ENCODE assay signal across 1 cellular context in the genomic region with DNA sequence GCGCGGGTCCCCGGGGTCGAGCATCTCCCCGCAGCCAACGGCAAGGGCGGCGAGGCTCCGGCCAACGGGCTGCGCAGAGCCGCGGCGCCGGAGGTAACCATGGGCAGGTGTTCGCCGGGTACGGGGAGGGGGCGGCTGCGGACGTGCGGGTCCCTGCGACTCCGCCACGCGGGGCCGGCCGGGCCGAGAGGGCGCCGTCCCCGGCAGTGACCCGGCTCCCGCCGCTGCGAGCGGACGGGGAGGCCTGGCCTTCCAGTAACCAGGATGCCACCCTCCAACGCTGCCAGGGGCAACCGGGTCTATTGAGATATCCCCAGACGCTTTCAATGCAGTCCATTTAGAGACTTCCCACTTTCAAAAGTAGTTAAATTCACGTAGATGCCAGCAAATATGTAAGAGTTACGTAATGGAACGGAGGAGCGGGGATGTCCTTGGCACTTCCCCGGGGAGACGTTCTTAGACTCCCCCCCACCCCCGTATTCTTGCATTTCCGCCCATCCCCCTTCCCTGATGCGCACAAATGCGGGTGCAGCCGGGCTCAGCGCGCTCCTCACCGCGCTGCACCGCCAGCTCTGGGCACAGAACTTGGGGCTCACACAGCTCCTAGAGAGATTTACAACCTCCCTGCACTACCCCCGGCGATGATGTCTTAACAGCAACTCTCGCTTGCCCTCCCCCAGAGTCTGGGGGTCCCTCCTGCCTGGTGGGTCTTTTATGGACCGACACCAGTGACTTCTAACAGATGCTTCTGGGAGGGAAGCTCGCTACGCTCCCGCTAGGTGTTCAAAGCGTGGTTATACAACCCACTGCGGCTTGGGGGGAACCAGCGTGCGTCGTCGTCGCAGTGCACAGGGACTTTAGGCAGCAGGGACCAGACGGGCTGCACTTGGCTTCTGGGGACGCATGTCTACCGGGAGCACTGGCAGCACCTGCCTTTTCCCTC.
TF ChIP-seq lines count a peak whose summit lies in the region.

No MANE protein-coding gene starts in this region.

TF ChIP-seq in GM12878, 131 proteins besides CTCF, POLR2A, EP300 and RAD21 (continued from another document and continues in another):
- TF ChIP-seq STAT1 (conservative IDR thresholded peaks at IDR 0.05) (no peak), KLF5 (IDR thresholded peaks at IDR 0.05; ENCODE audit: partially characterized antibody) (no peak), FOXM1 (IDR thresholded peaks at IDR 0.05; ENCODE audit: low read depth, low read length) (0 out of 2 replicates have a peak, but pooled peaks have one; percentile 7), EZH2 (IDR thresholded peaks at IDR 0.05; ENCODE audit: borderline replicate concordance, control insufficient read depth, low read depth, low read length) (no peak), RAD51 (IDR thresholded peaks at IDR 0.05) (no peak), CREB1 (IDR thresholded peaks at IDR 0.05; ENCODE audit: low read depth) (peak; percentile 81), IKZF2 (IDR thresholded peaks at IDR 0.05) (peak in 1 of 2 experiments; percentile 32; a peak in 2 of 4 replicates), GATAD2B (conservative IDR thresholded peaks at IDR 0.05; ENCODE audit: low read depth) (peak; percentile 43; the same call in 1 of the 2 replicates), SIX5 (IDR thresholded peaks at IDR 0.05; ENCODE audit: low read depth, low read length, severe bottlenecking) (no peak), JUNB (IDR thresholded peaks at IDR 0.05) (no peak), CREM (IDR thresholded peaks at IDR 0.05; ENCODE audit: low read depth) (peak; percentile 18; the same call in 1 of the 2 replicates), ATF7 (IDR thresholded peaks at IDR 0.05; ENCODE audit: low read depth) (peak; percentile 78), HDGF (IDR thresholded peaks at IDR 0.05) (0 out of 2 replicates have a peak, but pooled peaks have one; percentile 44), FOXK2 (IDR thresholded peaks at IDR 0.05) (no peak), NR2F1 (conservative IDR thresholded peaks at IDR 0.05) (0 out of 2 replicates have a peak, but pooled peaks have one; percentile 43), YY1 (IDR thresholded peaks at IDR 0.05; ENCODE audit: low read depth, low read length) (no peak), YBX1 (IDR thresholded peaks at IDR 0.05) (no peak), TBL1XR1 (IDR thresholded peaks at IDR 0.05; ENCODE audit: low read depth, low read length) (0 out of 2 replicates have a peak, but pooled peaks have one; percentile 19), SRF (IDR thresholded peaks at IDR 0.05; ENCODE audit: low read depth in 2 of 2, low read length in 2 of 2) (no peak), TARDBP (IDR thresholded peaks at IDR 0.05; ENCODE audit: borderline replicate concordance) (0 out of 2 replicates have a peak, but pooled peaks have one; percentile 46), RFX5 (IDR thresholded peaks at IDR 0.05; ENCODE audit: low read depth, low read length) (no peak), PAX8 (IDR thresholded peaks at IDR 0.05) (no peak)
- TF ChIP-seq, protein P1, sequence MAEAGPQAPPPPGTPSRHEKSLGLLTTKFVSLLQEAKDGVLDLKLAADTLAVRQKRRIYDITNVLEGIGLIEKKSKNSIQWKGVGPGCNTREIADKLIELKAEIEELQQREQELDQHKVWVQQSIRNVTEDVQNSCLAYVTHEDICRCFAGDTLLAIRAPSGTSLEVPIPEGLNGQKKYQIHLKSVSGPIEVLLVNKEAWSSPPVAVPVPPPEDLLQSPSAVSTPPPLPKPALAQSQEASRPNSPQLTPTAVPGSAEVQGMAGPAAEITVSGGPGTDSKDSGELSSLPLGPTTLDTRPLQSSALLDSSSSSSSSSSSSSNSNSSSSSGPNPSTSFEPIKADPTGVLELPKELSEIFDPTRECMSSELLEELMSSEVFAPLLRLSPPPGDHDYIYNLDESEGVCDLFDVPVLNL (IDR thresholded peaks at IDR 0.05; ENCODE audit: low read depth, low read length): no peak
- TF ChIP-seq, protein P2, sequence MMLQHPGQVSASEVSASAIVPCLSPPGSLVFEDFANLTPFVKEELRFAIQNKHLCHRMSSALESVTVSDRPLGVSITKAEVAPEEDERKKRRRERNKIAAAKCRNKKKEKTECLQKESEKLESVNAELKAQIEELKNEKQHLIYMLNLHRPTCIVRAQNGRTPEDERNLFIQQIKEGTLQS (IDR thresholded peaks at IDR 0.05; ENCODE audit: borderline replicate concordance, extremely low read depth, low read depth, low read length): no peak
- TF ChIP-seq, protein P3, sequence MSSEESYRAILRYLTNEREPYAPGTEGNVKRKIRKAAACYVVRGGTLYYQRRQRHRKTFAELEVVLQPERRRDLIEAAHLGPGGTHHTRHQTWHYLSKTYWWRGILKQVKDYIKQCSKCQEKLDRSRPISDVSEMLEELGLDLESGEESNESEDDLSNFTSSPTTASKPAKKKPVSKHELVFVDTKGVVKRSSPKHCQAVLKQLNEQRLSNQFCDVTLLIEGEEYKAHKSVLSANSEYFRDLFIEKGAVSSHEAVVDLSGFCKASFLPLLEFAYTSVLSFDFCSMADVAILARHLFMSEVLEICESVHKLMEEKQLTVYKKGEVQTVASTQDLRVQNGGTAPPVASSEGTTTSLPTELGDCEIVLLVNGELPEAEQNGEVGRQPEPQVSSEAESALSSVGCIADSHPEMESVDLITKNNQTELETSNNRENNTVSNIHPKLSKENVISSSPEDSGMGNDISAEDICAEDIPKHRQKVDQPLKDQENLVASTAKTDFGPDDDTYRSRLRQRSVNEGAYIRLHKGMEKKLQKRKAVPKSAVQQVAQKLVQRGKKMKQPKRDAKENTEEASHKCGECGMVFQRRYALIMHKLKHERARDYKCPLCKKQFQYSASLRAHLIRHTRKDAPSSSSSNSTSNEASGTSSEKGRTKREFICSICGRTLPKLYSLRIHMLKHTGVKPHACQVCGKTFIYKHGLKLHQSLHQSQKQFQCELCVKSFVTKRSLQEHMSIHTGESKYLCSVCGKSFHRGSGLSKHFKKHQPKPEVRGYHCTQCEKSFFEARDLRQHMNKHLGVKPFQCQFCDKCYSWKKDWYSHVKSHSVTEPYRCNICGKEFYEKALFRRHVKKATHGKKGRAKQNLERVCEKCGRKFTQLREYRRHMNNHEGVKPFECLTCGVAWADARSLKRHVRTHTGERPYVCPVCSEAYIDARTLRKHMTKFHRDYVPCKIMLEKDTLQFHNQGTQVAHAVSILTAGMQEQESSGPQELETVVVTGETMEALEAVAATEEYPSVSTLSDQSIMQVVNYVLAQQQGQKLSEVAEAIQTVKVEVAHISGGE (CRISPR knock-in tag; IDR thresholded peaks at IDR 0.05): peak; percentile 74
- TF ChIP-seq, protein P4, sequence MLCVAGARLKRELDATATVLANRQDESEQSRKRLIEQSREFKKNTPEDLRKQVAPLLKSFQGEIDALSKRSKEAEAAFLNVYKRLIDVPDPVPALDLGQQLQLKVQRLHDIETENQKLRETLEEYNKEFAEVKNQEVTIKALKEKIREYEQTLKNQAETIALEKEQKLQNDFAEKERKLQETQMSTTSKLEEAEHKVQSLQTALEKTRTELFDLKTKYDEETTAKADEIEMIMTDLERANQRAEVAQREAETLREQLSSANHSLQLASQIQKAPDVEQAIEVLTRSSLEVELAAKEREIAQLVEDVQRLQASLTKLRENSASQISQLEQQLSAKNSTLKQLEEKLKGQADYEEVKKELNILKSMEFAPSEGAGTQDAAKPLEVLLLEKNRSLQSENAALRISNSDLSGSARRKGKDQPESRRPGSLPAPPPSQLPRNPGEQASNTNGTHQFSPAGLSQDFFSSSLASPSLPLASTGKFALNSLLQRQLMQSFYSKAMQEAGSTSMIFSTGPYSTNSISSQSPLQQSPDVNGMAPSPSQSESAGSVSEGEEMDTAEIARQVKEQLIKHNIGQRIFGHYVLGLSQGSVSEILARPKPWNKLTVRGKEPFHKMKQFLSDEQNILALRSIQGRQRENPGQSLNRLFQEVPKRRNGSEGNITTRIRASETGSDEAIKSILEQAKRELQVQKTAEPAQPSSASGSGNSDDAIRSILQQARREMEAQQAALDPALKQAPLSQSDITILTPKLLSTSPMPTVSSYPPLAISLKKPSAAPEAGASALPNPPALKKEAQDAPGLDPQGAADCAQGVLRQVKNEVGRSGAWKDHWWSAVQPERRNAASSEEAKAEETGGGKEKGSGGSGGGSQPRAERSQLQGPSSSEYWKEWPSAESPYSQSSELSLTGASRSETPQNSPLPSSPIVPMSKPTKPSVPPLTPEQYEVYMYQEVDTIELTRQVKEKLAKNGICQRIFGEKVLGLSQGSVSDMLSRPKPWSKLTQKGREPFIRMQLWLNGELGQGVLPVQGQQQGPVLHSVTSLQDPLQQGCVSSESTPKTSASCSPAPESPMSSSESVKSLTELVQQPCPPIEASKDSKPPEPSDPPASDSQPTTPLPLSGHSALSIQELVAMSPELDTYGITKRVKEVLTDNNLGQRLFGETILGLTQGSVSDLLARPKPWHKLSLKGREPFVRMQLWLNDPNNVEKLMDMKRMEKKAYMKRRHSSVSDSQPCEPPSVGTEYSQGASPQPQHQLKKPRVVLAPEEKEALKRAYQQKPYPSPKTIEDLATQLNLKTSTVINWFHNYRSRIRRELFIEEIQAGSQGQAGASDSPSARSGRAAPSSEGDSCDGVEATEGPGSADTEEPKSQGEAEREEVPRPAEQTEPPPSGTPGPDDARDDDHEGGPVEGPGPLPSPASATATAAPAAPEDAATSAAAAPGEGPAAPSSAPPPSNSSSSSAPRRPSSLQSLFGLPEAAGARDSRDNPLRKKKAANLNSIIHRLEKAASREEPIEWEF (IDR thresholded peaks at IDR 0.05; ENCODE audit: insufficient replicate concordance, low read depth, low read length): no peak
- TF ChIP-seq, protein P5, sequence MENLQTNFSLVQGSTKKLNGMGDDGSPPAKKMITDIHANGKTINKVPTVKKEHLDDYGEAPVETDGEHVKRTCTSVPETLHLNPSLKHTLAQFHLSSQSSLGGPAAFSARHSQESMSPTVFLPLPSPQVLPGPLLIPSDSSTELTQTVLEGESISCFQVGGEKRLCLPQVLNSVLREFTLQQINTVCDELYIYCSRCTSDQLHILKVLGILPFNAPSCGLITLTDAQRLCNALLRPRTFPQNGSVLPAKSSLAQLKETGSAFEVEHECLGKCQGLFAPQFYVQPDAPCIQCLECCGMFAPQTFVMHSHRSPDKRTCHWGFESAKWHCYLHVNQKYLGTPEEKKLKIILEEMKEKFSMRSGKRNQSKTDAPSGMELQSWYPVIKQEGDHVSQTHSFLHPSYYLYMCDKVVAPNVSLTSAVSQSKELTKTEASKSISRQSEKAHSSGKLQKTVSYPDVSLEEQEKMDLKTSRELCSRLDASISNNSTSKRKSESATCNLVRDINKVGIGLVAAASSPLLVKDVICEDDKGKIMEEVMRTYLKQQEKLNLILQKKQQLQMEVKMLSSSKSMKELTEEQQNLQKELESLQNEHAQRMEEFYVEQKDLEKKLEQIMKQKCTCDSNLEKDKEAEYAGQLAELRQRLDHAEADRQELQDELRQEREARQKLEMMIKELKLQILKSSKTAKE (IDR thresholded peaks at IDR 0.05; ENCODE audit: low read depth, poor library complexity, severe bottlenecking): no peak
- TF ChIP-seq, protein P6, sequence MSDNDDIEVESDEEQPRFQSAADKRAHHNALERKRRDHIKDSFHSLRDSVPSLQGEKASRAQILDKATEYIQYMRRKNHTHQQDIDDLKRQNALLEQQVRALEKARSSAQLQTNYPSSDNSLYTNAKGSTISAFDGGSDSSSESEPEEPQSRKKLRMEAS (IDR thresholded peaks at IDR 0.05; ENCODE audit: low read depth, low read length): peak; percentile 44; the same call in 1 of the 2 replicates
- TF ChIP-seq, protein P7, sequence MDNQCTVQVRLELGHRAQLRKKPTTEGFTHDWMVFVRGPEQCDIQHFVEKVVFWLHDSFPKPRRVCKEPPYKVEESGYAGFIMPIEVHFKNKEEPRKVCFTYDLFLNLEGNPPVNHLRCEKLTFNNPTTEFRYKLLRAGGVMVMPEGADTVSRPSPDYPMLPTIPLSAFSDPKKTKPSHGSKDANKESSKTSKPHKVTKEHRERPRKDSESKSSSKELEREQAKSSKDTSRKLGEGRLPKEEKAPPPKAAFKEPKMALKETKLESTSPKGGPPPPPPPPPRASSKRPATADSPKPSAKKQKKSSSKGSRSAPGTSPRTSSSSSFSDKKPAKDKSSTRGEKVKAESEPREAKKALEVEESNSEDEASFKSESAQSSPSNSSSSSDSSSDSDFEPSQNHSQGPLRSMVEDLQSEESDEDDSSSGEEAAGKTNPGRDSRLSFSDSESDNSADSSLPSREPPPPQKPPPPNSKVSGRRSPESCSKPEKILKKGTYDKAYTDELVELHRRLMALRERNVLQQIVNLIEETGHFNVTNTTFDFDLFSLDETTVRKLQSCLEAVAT (IDR thresholded peaks at IDR 0.05): peak; percentile 76; the same call in 1 of the 2 replicates
- TF ChIP-seq, protein P8, sequence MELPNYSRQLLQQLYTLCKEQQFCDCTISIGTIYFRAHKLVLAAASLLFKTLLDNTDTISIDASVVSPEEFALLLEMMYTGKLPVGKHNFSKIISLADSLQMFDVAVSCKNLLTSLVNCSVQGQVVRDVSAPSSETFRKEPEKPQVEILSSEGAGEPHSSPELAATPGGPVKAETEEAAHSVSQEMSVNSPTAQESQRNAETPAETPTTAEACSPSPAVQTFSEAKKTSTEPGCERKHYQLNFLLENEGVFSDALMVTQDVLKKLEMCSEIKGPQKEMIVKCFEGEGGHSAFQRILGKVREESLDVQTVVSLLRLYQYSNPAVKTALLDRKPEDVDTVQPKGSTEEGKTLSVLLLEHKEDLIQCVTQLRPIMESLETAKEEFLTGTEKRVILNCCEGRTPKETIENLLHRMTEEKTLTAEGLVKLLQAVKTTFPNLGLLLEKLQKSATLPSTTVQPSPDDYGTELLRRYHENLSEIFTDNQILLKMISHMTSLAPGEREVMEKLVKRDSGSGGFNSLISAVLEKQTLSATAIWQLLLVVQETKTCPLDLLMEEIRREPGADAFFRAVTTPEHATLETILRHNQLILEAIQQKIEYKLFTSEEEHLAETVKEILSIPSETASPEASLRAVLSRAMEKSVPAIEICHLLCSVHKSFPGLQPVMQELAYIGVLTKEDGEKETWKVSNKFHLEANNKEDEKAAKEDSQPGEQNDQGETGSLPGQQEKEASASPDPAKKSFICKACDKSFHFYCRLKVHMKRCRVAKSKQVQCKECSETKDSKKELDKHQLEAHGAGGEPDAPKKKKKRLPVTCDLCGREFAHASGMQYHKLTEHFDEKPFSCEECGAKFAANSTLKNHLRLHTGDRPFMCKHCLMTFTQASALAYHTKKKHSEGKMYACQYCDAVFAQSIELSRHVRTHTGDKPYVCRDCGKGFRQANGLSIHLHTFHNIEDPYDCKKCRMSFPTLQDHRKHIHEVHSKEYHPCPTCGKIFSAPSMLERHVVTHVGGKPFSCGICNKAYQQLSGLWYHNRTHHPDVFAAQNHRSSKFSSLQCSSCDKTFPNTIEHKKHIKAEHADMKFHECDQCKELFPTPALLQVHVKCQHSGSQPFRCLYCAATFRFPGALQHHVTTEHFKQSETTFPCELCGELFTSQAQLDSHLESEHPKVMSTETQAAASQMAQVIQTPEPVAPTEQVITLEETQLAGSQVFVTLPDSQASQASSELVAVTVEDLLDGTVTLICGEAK (IDR thresholded peaks at IDR 0.05; ENCODE audit: borderline replicate concordance): 0 out of 2 replicates have a peak, but pooled peaks have one; percentile 10
- TF ChIP-seq, protein P9, sequence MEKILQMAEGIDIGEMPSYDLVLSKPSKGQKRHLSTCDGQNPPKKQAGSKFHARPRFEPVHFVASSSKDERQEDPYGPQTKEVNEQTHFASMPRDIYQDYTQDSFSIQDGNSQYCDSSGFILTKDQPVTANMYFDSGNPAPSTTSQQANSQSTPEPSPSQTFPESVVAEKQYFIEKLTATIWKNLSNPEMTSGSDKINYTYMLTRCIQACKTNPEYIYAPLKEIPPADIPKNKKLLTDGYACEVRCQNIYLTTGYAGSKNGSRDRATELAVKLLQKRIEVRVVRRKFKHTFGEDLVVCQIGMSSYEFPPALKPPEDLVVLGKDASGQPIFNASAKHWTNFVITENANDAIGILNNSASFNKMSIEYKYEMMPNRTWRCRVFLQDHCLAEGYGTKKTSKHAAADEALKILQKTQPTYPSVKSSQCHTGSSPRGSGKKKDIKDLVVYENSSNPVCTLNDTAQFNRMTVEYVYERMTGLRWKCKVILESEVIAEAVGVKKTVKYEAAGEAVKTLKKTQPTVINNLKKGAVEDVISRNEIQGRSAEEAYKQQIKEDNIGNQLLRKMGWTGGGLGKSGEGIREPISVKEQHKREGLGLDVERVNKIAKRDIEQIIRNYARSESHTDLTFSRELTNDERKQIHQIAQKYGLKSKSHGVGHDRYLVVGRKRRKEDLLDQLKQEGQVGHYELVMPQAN (conservative IDR thresholded peaks at IDR 0.05): peak; percentile 82; the same call in 1 of the 2 replicates
